11 cellular contexts compared by ENCODE assay signal in genomic region chr17:82913304-82914043, GRCh38.
DNase-seq lines count a peak whose midpoint lies in the region; ATAC-seq and TF ChIP-seq lines count a peak whose summit lies in the region.
"Had no signal": no experiment of that assay in that cellular context is flagged by ENCODE, and none has a peak within 500 bp of the region (broad histone marks: within the 10 kb centered on the region; RNA-seq: fewer than 3 reads in every experiment).

No MANE protein-coding gene starts in this region.

- H3K27ac ChIP-seq in Panc1 (ENCODE audit: low read length): no peak overlapping the region
- H3K27ac ChIP-seq: pancreas had no signal

- in situ Hi-C loops in Panc1 (cut with HindIII; ENCODE audit: low pct_unique_long_range_greater_than_20kb, low sequenced_read_pairs): no loop called here

- CTCF ChIA-PET in Panc1 (lab: Charles Lee): interaction anchor here (0.6 kb wide), 2 partner anchors 15 to 104 kb away, joined by 3 to 4 read pairs; no protein-coding TSS in a partner anchor

- no peak overlapping the region for H3K27ac Mint-ChIP-seq in progenitor cell of endocrine pancreas
- H3K27ac Mint-ChIP-seq: HFFc6 had no signal

- TF ChIP-seq CTCF in GM12872 (IDR thresholded peaks at IDR 0.05; ENCODE audit: insufficient read depth, low read depth, low read length) (peak; percentile 25; the same call in 1 of the 3 replicates), Panc1 (IDR thresholded peaks at IDR 0.05) (no peak; the same call in 1 of the 2 replicates), progenitor cell of endocrine pancreas (IDR thresholded peaks at IDR 0.05; ENCODE audit: unreplicated experiment) (peak; percentile 43)

- no peaks in the 10 kb centered on the region for H3K27me3 Mint-ChIP-seq in progenitor cell of endocrine pancreas

- DNase-seq in Panc1 (ENCODE audit: low read depth, low spot score) (no peak), progenitor cell of endocrine pancreas (ENCODE audit: low spot score, unreplicated experiment) (no peak), SW 1271 (lab: John Stamatoyannopoulos, UW) (no peak), T-helper 2 cell (no peak)
- no peak for DNase-seq in stimulated activated CD4-positive, alpha-beta T cell treated with anti-CD3 and anti-CD28 coated beads, Interleukin-2, amount 100 ng/mL, for 24 hours
- DNase-seq in activated CD4-positive, alpha-beta T cell treated with anti-CD3 and anti-CD28 coated beads, Interleukin-2, amount 50 U/mL, for 1 hour: no peak
- DNase-seq: activated CD4-positive, alpha-beta T cell treated with anti-CD3 and anti-CD28 coated beads for 4 hours; HFFc6 had no signal

- H3K27me3 ChIP-seq in Panc1 (ENCODE audit: control insufficient read depth, insufficient read depth, low read length): no peaks in the 10 kb centered on the region
- H3K27me3 ChIP-seq: pancreas had no signal

- no peaks in the 10 kb centered on the region for H3K9me3 ChIP-seq in Panc1 (ENCODE audit: control insufficient read depth, insufficient read depth, low read depth, low read length)
- H3K9me3 ChIP-seq: pancreas had no signal

- no peaks in the 10 kb centered on the region for H3K36me3 ChIP-seq in Panc1 (ENCODE audit: control insufficient read depth, insufficient read depth, low read length)
- H3K36me3 ChIP-seq: pancreas had no signal

- H3K4me1 Mint-ChIP-seq in progenitor cell of endocrine pancreas (ENCODE audit: low read depth): no peaks in the 10 kb centered on the region

- no peaks in the 10 kb centered on the region for H3K9me3 Mint-ChIP-seq in progenitor cell of endocrine pancreas (ENCODE audit: low read depth)
- H3K9me3 Mint-ChIP-seq: HFFc6 had no signal

- no peaks in the 10 kb centered on the region for H3K4me1 ChIP-seq in Panc1 (ENCODE audit: control insufficient read depth, insufficient read depth, low read length)

- BruUV-seq in Panc1 (replicated peaks; lab: Mats Ljungman, UMichigan): no TSS peak

- H3K4me3 ChIP-seq in Panc1 (ENCODE audit: low read depth in 2 of 2, low read length in 2 of 2): no peak overlapping the region
- H3K4me3 ChIP-seq: pancreas had no signal

- POLR2A ChIA-PET in Panc1 (lab: Charles Lee): no interaction called here

- ATAC-seq in Panc1 (peak; percentile 44; the same call in 1 of the 2 replicates), esophagus mucosa (peak; percentile 2)

- no peak overlapping the region for H3K4me3 Mint-ChIP-seq in progenitor cell of endocrine pancreas (ENCODE audit: low read depth)
- H3K4me3 Mint-ChIP-seq: HFFc6 had no signal

- H3K36me3 Mint-ChIP-seq in progenitor cell of endocrine pancreas (ENCODE audit: insufficient read depth): peaks cover 20% of the 10 kb centered on the region

- intact Hi-C loops in Panc1 (cut with micrococcal nuclease; ENCODE audit: unreplicated experiment): no loop called here
